Comparison of ENCODE assay signal across 1 cellular context in the genomic region with DNA sequence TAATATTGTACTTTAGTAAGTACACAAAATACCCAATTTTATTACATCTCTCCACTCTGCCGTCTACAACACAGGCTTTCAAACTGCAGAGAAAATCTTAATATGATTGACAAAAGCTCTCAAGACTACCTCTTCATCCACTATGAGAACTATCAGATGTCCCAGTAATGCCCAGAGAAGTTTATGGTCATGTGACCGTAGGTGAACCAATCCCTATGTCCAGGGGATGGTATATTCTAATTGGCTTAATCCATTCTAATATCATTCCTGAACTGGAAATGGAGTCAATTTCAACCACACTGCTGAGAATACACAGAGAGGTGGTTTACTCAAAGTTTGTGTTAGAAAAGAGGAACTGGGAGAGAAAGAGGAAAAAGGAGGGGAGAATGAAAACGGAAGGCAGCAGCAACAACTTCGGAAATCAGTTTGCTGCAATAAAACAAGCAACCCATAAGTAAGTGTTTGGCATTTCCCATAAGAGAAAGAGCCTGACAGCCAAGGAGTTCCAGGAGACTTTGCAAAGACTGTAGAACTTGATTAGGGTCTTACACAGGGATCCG.
A peak's percentile ranks its signal among the peaks of the same experiment; 100 is the strongest.
TF ChIP-seq lines count a peak whose summit lies in the region.

No MANE protein-coding gene starts in this region.

TF ChIP-seq in WTC11, 78 proteins besides CTCF, POLR2A, EP300 and RAD21 (continued from another document):
- TF ChIP-seq CDX4 (CRISPR knock-in tag; IDR thresholded peaks at IDR 0.05; ENCODE audit: borderline replicate concordance) (no peak), ZNF263 (CRISPR knock-in tag; IDR thresholded peaks at IDR 0.05; ENCODE audit: low read depth) (no peak), USF2 (CRISPR knock-in tag; IDR thresholded peaks at IDR 0.05) (peak; percentile 55)
TF ChIP-seq in WTC11: peak in this region for 1.
